7 cellular contexts compared by ENCODE assay signal in the genomic region with DNA sequence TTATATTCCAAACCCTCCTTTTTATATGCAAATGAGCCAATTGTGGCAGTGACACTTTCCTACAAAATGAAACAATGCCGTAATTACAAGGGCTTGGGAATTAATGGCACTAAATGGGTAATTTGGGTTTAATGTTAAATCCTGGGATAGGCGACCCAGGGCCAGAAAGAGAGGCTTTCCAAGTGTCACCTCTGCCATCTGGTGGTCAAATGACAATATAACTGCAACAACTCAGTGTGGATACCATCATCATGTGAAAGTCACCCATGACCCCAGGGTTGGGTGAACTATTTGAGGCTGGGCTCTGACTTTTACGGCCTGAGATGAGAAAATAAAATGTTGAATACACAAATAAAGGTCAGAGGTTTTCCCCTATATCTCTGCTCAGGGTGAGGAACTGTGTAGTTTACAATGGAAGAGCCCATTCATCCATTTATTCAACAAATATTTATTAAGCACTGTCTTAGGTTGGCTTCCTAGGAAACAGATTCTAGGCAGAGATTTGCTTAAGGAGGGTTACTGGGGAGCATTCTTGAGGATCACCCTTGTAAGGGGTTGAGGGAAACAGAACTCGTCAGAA. TPM values are rescaled to one million over a fixed set of nuclear protein-coding genes. Genes with fewer than 3 reads are reported as not detected.
A peak's percentile ranks its signal among the peaks of the same experiment; 100 is the strongest.
DNase-seq lines count a peak whose midpoint lies in the region; ATAC-seq and TF ChIP-seq lines count a peak whose summit lies in the region.

No MANE protein-coding gene starts in this region.

- no peaks in the 10 kb centered on the region for H3K27me3 ChIP-seq in DOHH2 (ENCODE audit: control insufficient read depth, low read length)

- no peaks in the 10 kb centered on the region for H3K9me2 ChIP-seq in DOHH2 (replicated peaks; ENCODE audit: control insufficient read depth, low read length)

- H3K4me3 Mint-ChIP-seq in glutamatergic neuron (ENCODE audit: unreplicated experiment) (no peak overlapping the region), progenitor cell of endocrine pancreas (ENCODE audit: low read depth) (no peak overlapping the region)

- H3K79me2 ChIP-seq in DOHH2 (ENCODE audit: control insufficient read depth, low read length), result no peaks in the 10 kb centered on the region

- H3K9me3 Mint-ChIP-seq in glutamatergic neuron (ENCODE audit: unreplicated experiment) (no peaks in the 10 kb centered on the region), progenitor cell of endocrine pancreas (ENCODE audit: low read depth) (no peaks in the 10 kb centered on the region)

- H3K4me1 Mint-ChIP-seq in glutamatergic neuron (ENCODE audit: low read depth, unreplicated experiment) (peaks cover 4% of the 10 kb centered on the region), progenitor cell of endocrine pancreas (ENCODE audit: low read depth) (peaks cover 13% of the 10 kb centered on the region)

- DNase-seq in H4 (ENCODE audit: low spot score) (peak; percentile 55), NCI-H345 (lab: John Stamatoyannopoulos, UW) (peak; percentile 44), glutamatergic neuron (peak; percentile 17), progenitor cell of endocrine pancreas (ENCODE audit: low spot score, unreplicated experiment) (peak; percentile 21)
- peak; percentile 9 for DNase-seq in activated gamma-delta T cell treated with anti-CD3 and anti-CD28 coated beads, Interleukin-2, amount 50 U/mL, for 16 hours (ENCODE audit: low read depth)

- H3K27me3 Mint-ChIP-seq in glutamatergic neuron (ENCODE audit: unreplicated experiment) (peaks cover 1% of the 10 kb centered on the region), progenitor cell of endocrine pancreas (peaks cover 3% of the 10 kb centered on the region)

- no peaks in the 10 kb centered on the region for H4K20me1 ChIP-seq in DOHH2 (ENCODE audit: control insufficient read depth, insufficient read depth, low read depth, low read length)

- H3K27ac Mint-ChIP-seq in glutamatergic neuron (ENCODE audit: unreplicated experiment), result no peak overlapping the region
- no peak overlapping the region for H3K27ac Mint-ChIP-seq in progenitor cell of endocrine pancreas

- H3K36me3 Mint-ChIP-seq in glutamatergic neuron (ENCODE audit: unreplicated experiment) (no peaks in the 10 kb centered on the region), progenitor cell of endocrine pancreas (ENCODE audit: insufficient read depth) (no peaks in the 10 kb centered on the region)

- TF ChIP-seq CTCF in DOHH2 (IDR thresholded peaks at IDR 0.05; ENCODE audit: low read depth, low read length, poor library complexity, severe bottlenecking), result peak; percentile 79
- peak; percentile 73 for TF ChIP-seq CTCF in glutamatergic neuron (IDR thresholded peaks at IDR 0.05; ENCODE audit: partially characterized antibody, unreplicated experiment)
- peak; percentile 69 for TF ChIP-seq CTCF in progenitor cell of endocrine pancreas (IDR thresholded peaks at IDR 0.05; ENCODE audit: unreplicated experiment)

- no peaks in the 10 kb centered on the region for H3K9me3 ChIP-seq in DOHH2 (ENCODE audit: control insufficient read depth, insufficient read depth, low read length)

- H3K4me3 ChIP-seq in DOHH2 (ENCODE audit: low read length), result no peak overlapping the region

- no peaks in the 10 kb centered on the region for H3F3A ChIP-seq in DOHH2 (ENCODE audit: control insufficient read depth, insufficient read depth)

- no peaks in the 10 kb centered on the region for H3K36me3 ChIP-seq in DOHH2 (ENCODE audit: control insufficient read depth, low read length)

- H3K4me1 ChIP-seq in DOHH2 (ENCODE audit: control insufficient read depth, low read length), result 0 out of 2 replicates have a peak, but pooled peaks cover 3% of the 10 kb centered on the region

- H3K27ac ChIP-seq in DOHH2 (ENCODE audit: low read depth, low read length), result no peak overlapping the region

- H3K4me2 ChIP-seq in DOHH2 (ENCODE audit: low read length), result no peak overlapping the region

- no peak for ATAC-seq in GM21786 (IDR thresholded peaks at IDR 0.05; ENCODE audit: unreplicated experiment)

RNA-seq across cellular contexts. Expression of a gene that starts 13.6 kb away (rescaled TPM):
- 10.9 and 13.5 TPM in 2 replicates for total RNA-seq in H4 (2014; rRNA removed; shearing (Covaris generic))
- 15.0 TPM for total RNA-seq in glutamatergic neuron (ENCODE audit: unreplicated experiment)
- total RNA-seq in progenitor cell of endocrine pancreas, result 38.6 and 39.4 TPM in 2 replicates

RNA-seq across cellular contexts. Expression of a gene that starts 27.7 kb away (rescaled TPM):
- 0.70 and 0.75 TPM in 2 replicates for total RNA-seq in H4 (2014; rRNA removed; shearing (Covaris generic))
- 0.71 TPM for total RNA-seq in glutamatergic neuron (ENCODE audit: unreplicated experiment)
- 9.0 and 10.4 TPM in 2 replicates for total RNA-seq in progenitor cell of endocrine pancreas
